In genomic region chr1:26110731-26111529, GRCh38 we compare ENCODE assay signal across 8 cellular contexts. TPM values are rescaled to one million over a fixed set of nuclear protein-coding genes. Genes with fewer than 3 reads are reported as not detected.
A peak's percentile ranks its signal among the peaks of the same experiment; 100 is the strongest.
DNase-seq lines count a peak whose midpoint lies in the region; ATAC-seq and TF ChIP-seq lines count a peak whose summit lies in the region.

No MANE protein-coding gene starts in this region.

- TF ChIP-seq CTCF in thoracic aorta (IDR thresholded peaks at IDR 0.05), result no peak

- peak overlapping the region; percentile 71 for H3K4me3 ChIP-seq in Jurkat, Clone E6-1 (ENCODE audit: low read length)
- H3K4me3 ChIP-seq in SJCRH30, result peak overlapping the region; percentile 79
- H3K4me3 ChIP-seq in thoracic aorta, result peak overlapping the region; percentile 87

- ATAC-seq in GM21528 (IDR thresholded peaks at IDR 0.05; ENCODE audit: low FRiP score, unreplicated experiment) (peak; percentile 44), thoracic aorta (ENCODE audit: insufficient number of reproducible peaks, low FRiP score, low read depth) (peak; percentile 23)

- H3K9me3 ChIP-seq in SJCRH30 (replicated peaks) (no peaks in the 10 kb centered on the region), thoracic aorta (no peaks in the 10 kb centered on the region)

- peaks cover 6% of the 10 kb centered on the region; the same call in 1 of the 2 replicates for H3K36me3 ChIP-seq in SJCRH30
- H3K36me3 ChIP-seq in thoracic aorta, result peaks cover 5% of the 10 kb centered on the region

- peak; percentile 71 for DNase-seq in DMS79 treated with DMSO at 0.1 percent for 48 hours (lab: John Stamatoyannopoulos, UW)
- DNase-seq in Jurkat, Clone E6-1 (ENCODE audit: low read depth, low spot score), result peak; percentile 47
- DNase-seq in SJCRH30, result peak; percentile 75 to 80
- DNase-seq in activated naive CD4-positive, alpha-beta T cell treated with Interleukin-2 at 50 U/mL for 16 hours, result peak; percentile 78
- DNase-seq in globus pallidus (ENCODE audit: low spot score), result peak; percentile 68
- peak; percentile 63 for DNase-seq in occipital lobe (lab: John Stamatoyannopoulos, UW)
- DNase-seq in thoracic aorta (ENCODE audit: low spot score), result peak; percentile 11

- H3K27ac ChIP-seq in SJCRH30 (peak overlapping the region; percentile 47), thoracic aorta (peak overlapping the region; percentile 87)

- peaks cover 2% of the 10 kb centered on the region; the same call in 1 of the 2 replicates for H3K27me3 ChIP-seq in SJCRH30
- H3K27me3 ChIP-seq in thoracic aorta (replicated peaks; ENCODE audit: insufficient read depth), result no peaks in the 10 kb centered on the region

- H3K4me1 ChIP-seq in SJCRH30 (0 out of 2 replicates have a peak, but pooled peaks cover 3% of the 10 kb centered on the region), thoracic aorta (ENCODE audit: control insufficient read depth in 1 of 2, low read depth in 2 of 2) (peaks cover 8 to 17% of the 10 kb centered on the region in 2 donors)

RNA-seq across cellular contexts. Expression of gene PDIK1L, which starts 0.7 kb away (rescaled TPM):
- 7.6 TPM for polyA plus RNA-seq in Jurkat, Clone E6-1 (2012; ENCODE audit: insufficient read depth, insufficient read length)
- 8.1 and 8.7 TPM in 2 replicates for total RNA-seq in SJCRH30 (2014; rRNA removed; shearing (Covaris generic))
- total RNA-seq in occipital lobe (93.6 TPM), thoracic aorta (10 to 100 TPM in 1 of 2 donors, 1 to 10 TPM in 1; 9.6 to 10.4 TPM)

RNA-seq across cellular contexts. Expression of gene TRIM63, which starts 43.5 kb away (rescaled TPM):
- not detected for polyA plus RNA-seq in Jurkat, Clone E6-1 (2012; ENCODE audit: insufficient read depth, insufficient read length)
- not detected in 2 replicates for total RNA-seq in SJCRH30 (2014; rRNA removed; shearing (Covaris generic))
- total RNA-seq in occipital lobe (0.16 TPM), thoracic aorta (not detected)

RNA-seq across cellular contexts. Expression of gene FAM110D, which starts 47.9 kb away (rescaled TPM):
- polyA plus RNA-seq in Jurkat, Clone E6-1 (2012; ENCODE audit: insufficient read depth, insufficient read length), result not detected
- total RNA-seq in SJCRH30 (2014; rRNA removed; shearing (Covaris generic)), result 0.10 and 0.18 TPM in 2 replicates
- total RNA-seq in occipital lobe (0.47 TPM), thoracic aorta (10 to 100 TPM in 1 of 2 donors, 1 to 10 TPM in 1; 9.9 to 10.6 TPM)

RNA-seq across cellular contexts. Expression of gene C1orf232, which starts 57.8 kb away (rescaled TPM):
- polyA plus RNA-seq in Jurkat, Clone E6-1 (2012; ENCODE audit: insufficient read depth, insufficient read length), result not detected
- total RNA-seq in SJCRH30 (2014; rRNA removed; shearing (Covaris generic)), result 0.18 TPM in 1 of 2 replicates, not detected in the other
- not detected for total RNA-seq in occipital lobe
- not detected for total RNA-seq in thoracic aorta

RNA-seq across cellular contexts. Expression of gene ZNF593, which starts 58.8 kb away (rescaled TPM):
- 52.9 TPM for polyA plus RNA-seq in Jurkat, Clone E6-1 (2012; ENCODE audit: insufficient read depth, insufficient read length)
- total RNA-seq in SJCRH30 (2014; rRNA removed; shearing (Covaris generic)), result 27.4 and 38.8 TPM in 2 replicates
- total RNA-seq in occipital lobe (8.0 TPM), thoracic aorta (10 to 100 TPM; 14.4 to 20.5 TPM)

Comparison
In these comparisons a context has a peak if more than half of its experiments do, and no peak if none do; other contexts are left out.
1. Peak in every context shown above with its lines: DNase-seq, ATAC-seq, H3K4me3 ChIP-seq and H3K27ac ChIP-seq.
2. DNase-seq: peak in every context shown above with its lines; median percentile 78 in activated naive CD4-positive, alpha-beta T cell treated with Interleukin-2 at 50 U/mL for 16 hours; 78 in SJCRH30; 71 in DMS79 treated with DMSO at 0.1 percent for 48 hours; 68 in globus pallidus; 63 in occipital lobe; 47 in Jurkat, Clone E6-1; 11 in thoracic aorta.